Comparison of ENCODE assay signal across 9 cellular contexts in genomic region chr2:39593439-39594393, GRCh38.
DNase-seq lines count a peak whose midpoint lies in the region; ATAC-seq and TF ChIP-seq lines count a peak whose summit lies in the region.
"Had no signal": no experiment of that assay in that cellular context is flagged by ENCODE, and none has a peak within 500 bp of the region (broad histone marks: within the 10 kb centered on the region; RNA-seq: fewer than 3 reads in every experiment).

No MANE protein-coding gene starts in this region.

- peak; percentile 50 for DNase-seq in DMS53 (lab: John Stamatoyannopoulos, UW)
- no peak for DNase-seq in DMS53 treated with DMSO at 0.1 percent for 48 hours (lab: John Stamatoyannopoulos, UW; ENCODE audit: unreplicated experiment)
- DNase-seq in SKM-1 (lab: John Stamatoyannopoulos, UW; ENCODE audit: unreplicated experiment) = peak; percentile 41
- DNase-seq in foreskin fibroblast = peak; percentile 61 to 76
- DNase-seq in progenitor cell of endocrine pancreas (ENCODE audit: low spot score, unreplicated experiment) = no peak

- no peak overlapping the region for H3K4me3 ChIP-seq in foreskin fibroblast (ENCODE audit: low read depth in 1 of 2, low read length in 2 of 2)

- TF ChIP-seq RAD21 in Ishikawa (IDR thresholded peaks at IDR 0.05; ENCODE audit: low read depth) = peak; percentile 89

- TF ChIP-seq CTCF in foreskin fibroblast (IDR thresholded peaks at IDR 0.05; ENCODE audit: low read depth, low read length) = peak; percentile 79
- TF ChIP-seq CTCF in progenitor cell of endocrine pancreas (IDR thresholded peaks at IDR 0.05; ENCODE audit: unreplicated experiment) = peak; percentile 57

- H3K36me3 Mint-ChIP-seq in progenitor cell of endocrine pancreas (ENCODE audit: insufficient read depth) = no peaks in the 10 kb centered on the region

- peak overlapping the region; percentile 73 for H3K27ac Mint-ChIP-seq in progenitor cell of endocrine pancreas
- H3K27ac Mint-ChIP-seq: B cell had no signal

- no peak overlapping the region for H3K4me3 Mint-ChIP-seq in progenitor cell of endocrine pancreas (ENCODE audit: low read depth)
- H3K4me3 Mint-ChIP-seq: B cell had no signal

- H3K4me1 Mint-ChIP-seq in progenitor cell of endocrine pancreas (ENCODE audit: low read depth) = peaks cover 3% of the 10 kb centered on the region
- H3K4me1 Mint-ChIP-seq: B cell had no signal

- TF ChIP-seq EP300 in Ishikawa (IDR thresholded peaks at IDR 0.05; ENCODE audit: borderline replicate concordance) = no peak

- no peaks in the 10 kb centered on the region for H3K9me3 Mint-ChIP-seq in progenitor cell of endocrine pancreas (ENCODE audit: low read depth)

- no peaks in the 10 kb centered on the region for H3K27me3 Mint-ChIP-seq in progenitor cell of endocrine pancreas

- ATAC-seq in GM19452 (IDR thresholded peaks at IDR 0.05; ENCODE audit: unreplicated experiment) = no peak
- ATAC-seq in HG02571 (IDR thresholded peaks at IDR 0.05; ENCODE audit: unreplicated experiment) = no peak

TF ChIP-seq in Ishikawa, 13 proteins besides CTCF, POLR2A, EP300 and RAD21:
- TF ChIP-seq CREB1 (IDR thresholded peaks at IDR 0.05; ENCODE audit: low read depth) = no peak
- 0 out of 2 replicates have a peak, but pooled peaks have one; percentile 8 for TF ChIP-seq TEAD4 (IDR thresholded peaks at IDR 0.05)
- TF ChIP-seq ZBTB7A (IDR thresholded peaks at IDR 0.05; ENCODE audit: low read depth) = no peak
- TF ChIP-seq NFIC (IDR thresholded peaks at IDR 0.05) = 0 out of 2 replicates have a peak, but pooled peaks have one; percentile 19
- no peak for TF ChIP-seq EGR1 (IDR thresholded peaks at IDR 0.05)

Comparison
In these comparisons a context has a peak if more than half of its experiments do, and no peak if none do; other contexts are left out.
1. DNase-seq: peak in DMS53 (single experiment), SKM-1 (single experiment) and foreskin fibroblast (2 of 2); none in DMS53 treated with DMSO at 0.1 percent for 48 hours (single experiment) and progenitor cell of endocrine pancreas (single experiment).